In the genomic region with DNA sequence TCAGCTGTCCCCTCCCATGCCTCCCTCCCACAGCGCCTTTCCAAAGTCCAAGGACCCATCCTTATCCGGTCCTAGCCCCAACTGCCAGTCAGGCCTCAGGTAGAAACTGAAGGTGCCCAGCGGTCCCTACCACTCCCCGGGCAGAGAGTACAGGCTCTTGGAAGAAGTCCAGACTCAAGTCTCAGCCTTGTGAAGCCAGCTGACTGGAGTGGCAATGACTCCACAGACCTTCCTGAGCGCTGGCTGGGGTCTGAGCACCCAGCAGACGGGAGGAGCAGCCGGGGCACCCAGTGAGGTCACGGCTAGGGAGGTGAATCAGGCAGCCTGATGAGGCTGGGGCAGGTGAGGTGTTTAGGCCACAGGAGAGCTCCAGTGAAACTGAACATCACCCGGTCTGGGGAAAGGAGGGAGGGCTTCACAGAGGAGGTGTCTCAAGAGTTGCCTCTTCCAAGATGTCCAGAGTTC, we compare ENCODE assay signal across 1 cellular context.
TF ChIP-seq lines count a peak whose summit lies in the region.

No MANE protein-coding gene starts in this region.

TF ChIP-seq in WTC11, 78 proteins besides CTCF, POLR2A, EP300 and RAD21 (continued from another document):
- no peak for TF ChIP-seq ZNF425 (CRISPR knock-in tag; conservative IDR thresholded peaks at IDR 0.05)
- no peak for TF ChIP-seq JUN (CRISPR knock-in tag; IDR thresholded peaks at IDR 0.05)
- TF ChIP-seq, protein P1, sequence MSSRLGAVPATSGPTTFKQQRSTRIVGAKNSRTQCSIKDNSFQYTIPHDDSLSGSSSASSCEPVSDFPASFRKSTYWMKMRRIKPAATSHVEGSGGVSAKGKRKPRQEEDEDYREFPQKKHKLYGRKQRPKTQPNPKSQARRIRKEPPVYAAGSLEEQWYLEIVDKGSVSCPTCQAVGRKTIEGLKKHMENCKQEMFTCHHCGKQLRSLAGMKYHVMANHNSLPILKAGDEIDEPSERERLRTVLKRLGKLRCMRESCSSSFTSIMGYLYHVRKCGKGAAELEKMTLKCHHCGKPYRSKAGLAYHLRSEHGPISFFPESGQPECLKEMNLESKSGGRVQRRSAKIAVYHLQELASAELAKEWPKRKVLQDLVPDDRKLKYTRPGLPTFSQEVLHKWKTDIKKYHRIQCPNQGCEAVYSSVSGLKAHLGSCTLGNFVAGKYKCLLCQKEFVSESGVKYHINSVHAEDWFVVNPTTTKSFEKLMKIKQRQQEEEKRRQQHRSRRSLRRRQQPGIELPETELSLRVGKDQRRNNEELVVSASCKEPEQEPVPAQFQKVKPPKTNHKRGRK (CRISPR knock-in tag; IDR thresholded peaks at IDR 0.05; ENCODE audit: borderline replicate concordance) = no peak
- TF ChIP-seq ATF6 (CRISPR knock-in tag; IDR thresholded peaks at IDR 0.05) = no peak
- no peak for TF ChIP-seq NR3C1 (CRISPR knock-in tag; conservative IDR thresholded peaks at IDR 0.05; ENCODE audit: low read depth)
- no peak for TF ChIP-seq ZNF416 (CRISPR knock-in tag; IDR thresholded peaks at IDR 0.05)
- TF ChIP-seq RORB (CRISPR knock-in tag; IDR thresholded peaks at IDR 0.05) = no peak
- TF ChIP-seq, protein P2, sequence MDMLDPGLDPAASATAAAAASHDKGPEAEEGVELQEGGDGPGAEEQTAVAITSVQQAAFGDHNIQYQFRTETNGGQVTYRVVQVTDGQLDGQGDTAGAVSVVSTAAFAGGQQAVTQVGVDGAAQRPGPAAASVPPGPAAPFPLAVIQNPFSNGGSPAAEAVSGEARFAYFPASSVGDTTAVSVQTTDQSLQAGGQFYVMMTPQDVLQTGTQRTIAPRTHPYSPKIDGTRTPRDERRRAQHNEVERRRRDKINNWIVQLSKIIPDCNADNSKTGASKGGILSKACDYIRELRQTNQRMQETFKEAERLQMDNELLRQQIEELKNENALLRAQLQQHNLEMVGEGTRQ (CRISPR knock-in tag; IDR thresholded peaks at IDR 0.05) = no peak
- TF ChIP-seq TEAD4 (CRISPR knock-in tag; IDR thresholded peaks at IDR 0.05) = no peak
- TF ChIP-seq TP53 (CRISPR knock-in tag; IDR thresholded peaks at IDR 0.05) = no peak
- TF ChIP-seq TCF7 (CRISPR knock-in tag; IDR thresholded peaks at IDR 0.05; ENCODE audit: low read depth) = no peak
- TF ChIP-seq, protein P3, sequence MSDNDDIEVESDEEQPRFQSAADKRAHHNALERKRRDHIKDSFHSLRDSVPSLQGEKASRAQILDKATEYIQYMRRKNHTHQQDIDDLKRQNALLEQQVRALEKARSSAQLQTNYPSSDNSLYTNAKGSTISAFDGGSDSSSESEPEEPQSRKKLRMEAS (CRISPR knock-in tag; IDR thresholded peaks at IDR 0.05) = no peak
- TF ChIP-seq KAT7 (CRISPR knock-in tag; IDR thresholded peaks at IDR 0.05; ENCODE audit: borderline replicate concordance) = no peak
